In the genomic region with DNA sequence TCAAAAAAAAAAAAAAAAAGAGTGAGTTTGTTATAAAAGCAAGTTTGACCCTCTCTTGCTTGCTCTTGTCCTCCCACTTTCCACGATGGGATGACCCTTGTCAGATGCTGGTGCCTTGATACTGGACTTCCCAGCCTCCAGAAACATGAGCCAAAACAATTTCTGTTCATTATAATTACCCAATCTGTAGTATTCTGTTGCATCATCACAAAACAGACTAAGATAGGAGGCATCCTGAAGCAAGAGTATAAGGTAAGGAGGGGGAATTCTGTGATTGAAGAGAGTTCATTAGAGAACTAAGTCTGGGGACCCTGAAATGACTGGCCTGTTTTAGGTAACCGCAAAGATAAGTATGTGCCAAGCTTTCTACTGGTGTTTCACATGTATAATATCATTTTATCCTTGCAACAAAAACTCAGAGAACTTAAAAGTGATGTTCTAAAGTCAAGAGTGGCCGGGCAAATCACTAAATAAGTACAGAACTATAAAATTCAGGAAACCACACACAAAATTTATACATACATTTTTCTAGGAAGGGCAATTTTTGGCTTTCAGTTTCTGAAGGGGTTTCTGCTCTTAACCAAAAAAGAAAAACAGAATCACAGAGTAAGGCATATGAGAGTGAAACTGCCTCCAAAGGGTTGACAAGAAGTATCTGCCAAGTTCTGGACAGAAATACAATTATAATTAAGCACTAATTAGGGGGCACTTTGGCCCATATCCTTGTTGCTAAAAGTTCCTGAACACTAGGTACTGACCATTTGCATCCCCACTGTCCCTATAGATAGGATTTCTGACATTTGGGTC, we compare ENCODE assay signal across 23 cellular contexts. TPM values are rescaled to one million over a fixed set of nuclear protein-coding genes. Genes with fewer than 3 reads are reported as not detected.
A peak's percentile ranks its signal among the peaks of the same experiment; 100 is the strongest.
DNase-seq lines count a peak whose midpoint lies in the region; ATAC-seq lines count a peak whose summit lies in the region.
"Had no signal": no experiment of that assay in that cellular context is flagged by ENCODE, and none has a peak within 500 bp of the region (broad histone marks: within the 10 kb centered on the region; RNA-seq: fewer than 3 reads in every experiment).

No MANE protein-coding gene starts in this region.

- H3K36me3 Mint-ChIP-seq in activated naive CD4-positive, alpha-beta T cell treated with anti-CD3 and anti-CD28 coated beads, Interleukin-2, amount 10 ng/mL, durations not matched to agents 7 days and 5 days = peaks cover 82% of the 10 kb centered on the region
- peaks cover 82% of the 10 kb centered on the region for H3K36me3 Mint-ChIP-seq in T-helper 1 cell treated with Interleukin-12 subunit alpha and Interleukin-12 subunit beta and Interleukin-4 antibody, amounts not matched to agents 30 μg/mL and 1 μg/mL, for 36 hours (ENCODE audit: low read depth)
- peaks cover 90% of the 10 kb centered on the region for H3K36me3 Mint-ChIP-seq in activated CD8-positive, alpha-beta T cell treated with anti-CD3 and anti-CD28 coated beads, Interleukin-2, amount 10 ng/mL, durations not matched to agents 7 days and 5 days (ENCODE audit: low read depth)
- H3K36me3 Mint-ChIP-seq in naive thymus-derived CD4-positive, alpha-beta T cell = peaks cover 41 to 68% (median 44%) of the 10 kb centered on the region in 5 donors

- no peaks in the 10 kb centered on the region for H3K9me3 Mint-ChIP-seq in activated naive CD4-positive, alpha-beta T cell treated with anti-CD3 and anti-CD28 coated beads, Interleukin-2, amount 10 ng/mL, durations not matched to agents 7 days and 5 days
- H3K9me3 Mint-ChIP-seq in T-helper 1 cell treated with Interleukin-12 subunit alpha and Interleukin-12 subunit beta and Interleukin-4 antibody, amounts not matched to agents 30 μg/mL and 1 μg/mL, for 36 hours = no peaks in the 10 kb centered on the region
- H3K9me3 Mint-ChIP-seq in activated CD8-positive, alpha-beta T cell treated with anti-CD3 and anti-CD28 coated beads, Interleukin-2, amount 10 ng/mL, durations not matched to agents 7 days and 5 days (ENCODE audit: insufficient read depth) = no peaks in the 10 kb centered on the region
- no peaks in the 10 kb centered on the region for H3K9me3 Mint-ChIP-seq in naive thymus-derived CD4-positive, alpha-beta T cell

- H3K27me3 Mint-ChIP-seq in activated naive CD4-positive, alpha-beta T cell treated with anti-CD3 and anti-CD28 coated beads, Interleukin-2, amount 10 ng/mL, durations not matched to agents 7 days and 5 days = no peaks in the 10 kb centered on the region
- H3K27me3 Mint-ChIP-seq in T-helper 1 cell treated with Interleukin-12 subunit alpha and Interleukin-12 subunit beta and Interleukin-4 antibody, amounts not matched to agents 30 μg/mL and 1 μg/mL, for 36 hours (ENCODE audit: low read depth) = no peaks in the 10 kb centered on the region
- no peaks in the 10 kb centered on the region for H3K27me3 Mint-ChIP-seq in activated CD8-positive, alpha-beta T cell treated with anti-CD3 and anti-CD28 coated beads, Interleukin-2, amount 10 ng/mL, durations not matched to agents 7 days and 5 days (ENCODE audit: low read depth)
- no peaks in the 10 kb centered on the region for H3K27me3 Mint-ChIP-seq in naive thymus-derived CD4-positive, alpha-beta T cell

- DNase-seq in activated naive CD4-positive, alpha-beta T cell treated with anti-CD3 and anti-CD28 coated beads, Interleukin-2, amount 10 ng/mL, durations not matched to agents 7 days and 5 days = no peak
- no peak for DNase-seq in activated naive CD4-positive, alpha-beta T cell treated with anti-CD3 and anti-CD28 coated beads, Interleukin-2, amount 50 U/mL, for 16 hours
- no peak for DNase-seq in activated CD8-positive, alpha-beta T cell treated with anti-CD3 and anti-CD28 coated beads, Interleukin-2, amount 10 ng/mL, durations not matched to agents 7 days and 5 days
- DNase-seq in amniotic epithelial cell (ENCODE audit: low read depth) (peak; percentile 47), Right ventricle myocardium inferior (ENCODE audit: missing footprints) (no peak), left cardiac atrium (no peak)
- no peak for DNase-seq in naive thymus-derived CD4-positive, alpha-beta T cell
- DNase-seq: ACHN, AML-193, COR-L47, GF-D8, GM23248, MV-4-11, NCI-H1436, NCI-H2029 treated with DMSO at 0.1 percent for 48 hours, NCI-H2171 treated with DMSO at 0.1 percent for 48 hours, NCI-H446 treated with DMSO at 0.1 percent for 48 hours, NCI-H748 treated with DMSO at 0.1 percent for 48 hours, RPMI8226 had no signal

- H3K36me3 ChIP-seq in naive thymus-derived CD4-positive, alpha-beta T cell (ENCODE audit: control insufficient read depth in 2 of 3, insufficient read depth in 3 of 3, low read length in 3 of 3) = peaks cover 39 to 95% (median 48%) of the 10 kb centered on the region in 3 experiments

- H3K9me3 ChIP-seq in naive thymus-derived CD4-positive, alpha-beta T cell (ENCODE audit: control insufficient read depth in 2 of 3, low read length in 3 of 3) = no peaks in the 10 kb centered on the region

- peaks cover 47% of the 10 kb centered on the region for H3K4me1 Mint-ChIP-seq in activated naive CD4-positive, alpha-beta T cell treated with anti-CD3 and anti-CD28 coated beads, Interleukin-2, amount 10 ng/mL, durations not matched to agents 7 days and 5 days
- H3K4me1 Mint-ChIP-seq in T-helper 1 cell treated with Interleukin-12 subunit alpha and Interleukin-12 subunit beta and Interleukin-4 antibody, amounts not matched to agents 30 μg/mL and 1 μg/mL, for 36 hours (ENCODE audit: low read depth) = peaks cover 50% of the 10 kb centered on the region
- peaks cover 44% of the 10 kb centered on the region for H3K4me1 Mint-ChIP-seq in activated CD8-positive, alpha-beta T cell treated with anti-CD3 and anti-CD28 coated beads, Interleukin-2, amount 10 ng/mL, durations not matched to agents 7 days and 5 days (ENCODE audit: low read depth)
- H3K4me1 Mint-ChIP-seq in naive thymus-derived CD4-positive, alpha-beta T cell = peaks cover 0 to 48% (median 0%) of the 10 kb centered on the region in 7 donors
- H3K4me1 Mint-ChIP-seq: CD14-positive monocyte had no signal

- H3K27ac Mint-ChIP-seq in activated naive CD4-positive, alpha-beta T cell treated with anti-CD3 and anti-CD28 coated beads, Interleukin-2, amount 10 ng/mL, durations not matched to agents 7 days and 5 days = peak overlapping the region; percentile 88
- peak overlapping the region; percentile 79 for H3K27ac Mint-ChIP-seq in T-helper 1 cell treated with Interleukin-12 subunit alpha and Interleukin-12 subunit beta and Interleukin-4 antibody, amounts not matched to agents 30 μg/mL and 1 μg/mL, for 36 hours
- peak overlapping the region; percentile 73 for H3K27ac Mint-ChIP-seq in activated CD8-positive, alpha-beta T cell treated with anti-CD3 and anti-CD28 coated beads, Interleukin-2, amount 10 ng/mL, durations not matched to agents 7 days and 5 days
- H3K27ac Mint-ChIP-seq in naive thymus-derived CD4-positive, alpha-beta T cell = peak overlapping the region in 1 of 9 donors; percentile 78

- H3K27ac ChIP-seq in naive thymus-derived CD4-positive, alpha-beta T cell (ENCODE audit: low read depth, low read length) = no peak overlapping the region
- H3K27ac ChIP-seq: GM23248 had no signal

- CTCF ChIA-PET in activated naive CD4-positive, alpha-beta T cell treated with anti-CD3 and anti-CD28 coated beads, Interleukin-2, amount 10 ng/mL, durations not matched to agents 7 days and 5 days (lab: Charles Lee) = no interaction called here
- CTCF ChIA-PET in activated CD8-positive, alpha-beta T cell treated with anti-CD3 and anti-CD28 coated beads, Interleukin-2, amount 10 ng/mL, durations not matched to agents 7 days and 5 days (lab: Charles Lee) = interaction anchor here (1.5 to 1.6 kb wide), 2 partner anchors 8 to 111 kb away, joined by 5 read pairs; no protein-coding TSS in a partner anchor
- CTCF ChIA-PET in naive thymus-derived CD4-positive, alpha-beta T cell (lab: Charles Lee) = no interaction called here

- POLR2A ChIA-PET in activated CD8-positive, alpha-beta T cell treated with anti-CD3 and anti-CD28 coated beads, Interleukin-2, amount 10 ng/mL, durations not matched to agents 7 days and 5 days (lab: Charles Lee) = interaction anchor here (1.0 kb wide), 1 partner anchor 25 kb away, joined by 5 read pairs; a partner anchor contains a TSS
- POLR2A ChIA-PET in naive thymus-derived CD4-positive, alpha-beta T cell (lab: Charles Lee) = no interaction called here

- H3K4me3 ChIP-seq in naive thymus-derived CD4-positive, alpha-beta T cell (ENCODE audit: low read length) = no peak overlapping the region
- H3K4me3 ChIP-seq: GM23248 had no signal

- intact Hi-C loops in naive thymus-derived CD4-positive, alpha-beta T cell (cut with micrococcal nuclease) = no loop called here
- intact Hi-C loops in Right ventricle myocardium inferior (cut with DNase I) = no loop called here
- intact Hi-C loops in left cardiac atrium (cut with DNase I) = no loop called here

- H3K4me3 Mint-ChIP-seq in activated naive CD4-positive, alpha-beta T cell treated with anti-CD3 and anti-CD28 coated beads, Interleukin-2, amount 10 ng/mL, durations not matched to agents 7 days and 5 days = peak overlapping the region; percentile 13
- peak overlapping the region; percentile 3 for H3K4me3 Mint-ChIP-seq in T-helper 1 cell treated with Interleukin-12 subunit alpha and Interleukin-12 subunit beta and Interleukin-4 antibody, amounts not matched to agents 30 μg/mL and 1 μg/mL, for 36 hours
- H3K4me3 Mint-ChIP-seq in activated CD8-positive, alpha-beta T cell treated with anti-CD3 and anti-CD28 coated beads, Interleukin-2, amount 10 ng/mL, durations not matched to agents 7 days and 5 days = peak overlapping the region; percentile 2
- peak overlapping the region in 1 of 10 donors; percentile 70 for H3K4me3 Mint-ChIP-seq in naive thymus-derived CD4-positive, alpha-beta T cell
- H3K4me3 Mint-ChIP-seq: CD14-positive monocyte had no signal

- ATAC-seq in activated CD8-positive, alpha-beta T cell treated with anti-CD3 and anti-CD28 coated beads, Interleukin-2, amount 10 ng/mL, durations not matched to agents 7 days and 5 days = no peak
- ATAC-seq in naive thymus-derived CD4-positive, alpha-beta T cell = no peak
- ATAC-seq in Right ventricle myocardium inferior (no peak), left cardiac atrium (no peak)
- ATAC-seq: HCT116 had no signal

- H3K4me1 ChIP-seq in naive thymus-derived CD4-positive, alpha-beta T cell (ENCODE audit: control insufficient read depth in 2 of 2, insufficient read depth in 2 of 2, low read length in 2 of 2) = no peaks in the 10 kb centered on the region

- no peaks in the 10 kb centered on the region for H3K27me3 ChIP-seq in naive thymus-derived CD4-positive, alpha-beta T cell (ENCODE audit: control insufficient read depth in 2 of 2, insufficient read depth in 2 of 2, low read length in 2 of 2)

RNA-seq across cellular contexts. Expression of a gene that starts 14.0 kb away (rescaled TPM):
- not detected for total RNA-seq in activated CD8-positive, alpha-beta T cell treated with anti-CD3 and anti-CD28 coated beads, Interleukin-2, amount 10 ng/mL, durations not matched to agents 7 days and 5 days
- under 1 TPM in 3 of 5 experiments, not detected in 2; 0.11 to 0.50 (median 0.24) TPM for total RNA-seq in naive thymus-derived CD4-positive, alpha-beta T cell
- not detected for polyA plus RNA-seq in naive thymus-derived CD4-positive, alpha-beta T cell
- total RNA-seq in Right ventricle myocardium inferior (6.1 TPM), left cardiac atrium (1 to 10 TPM; 6.2 to 6.3 TPM)
- total RNA-seq: HT1080 had no signal
- polyA plus RNA-seq: CD14-positive monocyte had no signal

RNA-seq across cellular contexts. Expression of a gene that starts 16.6 kb away (rescaled TPM):
- total RNA-seq in activated CD8-positive, alpha-beta T cell treated with anti-CD3 and anti-CD28 coated beads, Interleukin-2, amount 10 ng/mL, durations not matched to agents 7 days and 5 days = 10 to 100 TPM; 24.1 to 27.7 TPM
- 10 to 100 TPM; 27.8 to 53.6 (median 36.7) TPM for total RNA-seq in naive thymus-derived CD4-positive, alpha-beta T cell
- polyA plus RNA-seq in naive thymus-derived CD4-positive, alpha-beta T cell = 1 to 10 TPM; 5.2 to 5.5 TPM
- total RNA-seq in Right ventricle myocardium inferior (11.8 TPM), left cardiac atrium (10 to 100 TPM in 1 of 2 donors, 1 to 10 TPM in 1; 9.9 to 10.2 TPM)

RNA-seq across cellular contexts. Expression of a gene that starts 25.0 kb away (rescaled TPM):
- total RNA-seq in activated CD8-positive, alpha-beta T cell treated with anti-CD3 and anti-CD28 coated beads, Interleukin-2, amount 10 ng/mL, durations not matched to agents 7 days and 5 days = 10 to 100 TPM; 50.8 to 54.4 TPM
- total RNA-seq in naive thymus-derived CD4-positive, alpha-beta T cell = 10 to 100 TPM; 33.3 to 60.9 (median 56.0) TPM
- 10 to 100 TPM; 41.7 to 66.7 TPM for polyA plus RNA-seq in naive thymus-derived CD4-positive, alpha-beta T cell
- 22.0 TPM for total RNA-seq in Right ventricle myocardium inferior
- 10 to 100 TPM; 21.1 to 34.0 TPM for total RNA-seq in left cardiac atrium

RNA-seq across cellular contexts. Expression of a gene that starts 56.2 kb away (rescaled TPM):
- 10 to 100 TPM; 70.8 to 73.0 TPM for total RNA-seq in activated CD8-positive, alpha-beta T cell treated with anti-CD3 and anti-CD28 coated beads, Interleukin-2, amount 10 ng/mL, durations not matched to agents 7 days and 5 days
- total RNA-seq in naive thymus-derived CD4-positive, alpha-beta T cell = 10 to 100 TPM; 45.0 to 89.5 (median 57.7) TPM
- 100 to 1,000 TPM; 117 to 138 TPM for polyA plus RNA-seq in naive thymus-derived CD4-positive, alpha-beta T cell
- 35.9 TPM for total RNA-seq in Right ventricle myocardium inferior
- 10 to 100 TPM; 34.6 to 36.4 TPM for total RNA-seq in left cardiac atrium
